In the genomic region with DNA sequence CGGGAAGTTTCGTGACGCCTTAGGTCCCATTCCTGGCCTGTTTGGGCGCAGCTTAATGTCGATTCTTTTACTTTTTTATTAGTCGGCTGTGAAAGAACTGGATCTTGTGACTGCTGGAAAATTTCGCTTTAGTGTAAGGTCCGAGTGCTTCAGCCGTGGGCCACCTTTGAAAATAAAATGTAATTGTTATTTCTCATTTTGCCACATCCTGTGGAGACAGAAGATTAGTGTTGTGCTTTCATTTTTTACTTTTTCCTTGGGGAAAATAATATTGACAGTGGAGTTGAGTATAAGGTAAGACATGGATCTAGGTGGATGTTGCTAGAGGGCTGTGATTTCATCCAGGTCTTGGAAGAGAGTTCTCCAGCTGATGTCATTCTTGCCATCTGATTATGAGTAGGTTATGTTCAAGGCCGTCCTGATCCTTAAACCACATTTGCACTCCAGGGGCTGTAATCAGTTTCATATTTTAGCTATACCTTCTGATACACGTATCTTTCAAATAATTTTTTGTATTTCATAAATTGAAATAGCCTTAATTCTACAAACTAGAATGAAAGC, we compare ENCODE assay signal across 1 cellular context.
TF ChIP-seq lines count a peak whose summit lies in the region.

No MANE protein-coding gene starts in this region.

TF ChIP-seq in GM12878, 131 proteins besides CTCF, POLR2A, EP300 and RAD21 (continued from another document):
- TF ChIP-seq CEBPZ (IDR thresholded peaks at IDR 0.05; ENCODE audit: low read depth, low read length), result no peak
- no peak for TF ChIP-seq RCOR1 (conservative IDR thresholded peaks at IDR 0.05; ENCODE audit: low read depth, low read length)
- TF ChIP-seq MTA3 (IDR thresholded peaks at IDR 0.05; ENCODE audit: borderline replicate concordance, low read length), result no peak
- no peak for TF ChIP-seq STAT1 (conservative IDR thresholded peaks at IDR 0.05)
- TF ChIP-seq ZNF217 (IDR thresholded peaks at IDR 0.05), result no peak
